ENCODE assay signal across 1 cellular context in the genomic region with DNA sequence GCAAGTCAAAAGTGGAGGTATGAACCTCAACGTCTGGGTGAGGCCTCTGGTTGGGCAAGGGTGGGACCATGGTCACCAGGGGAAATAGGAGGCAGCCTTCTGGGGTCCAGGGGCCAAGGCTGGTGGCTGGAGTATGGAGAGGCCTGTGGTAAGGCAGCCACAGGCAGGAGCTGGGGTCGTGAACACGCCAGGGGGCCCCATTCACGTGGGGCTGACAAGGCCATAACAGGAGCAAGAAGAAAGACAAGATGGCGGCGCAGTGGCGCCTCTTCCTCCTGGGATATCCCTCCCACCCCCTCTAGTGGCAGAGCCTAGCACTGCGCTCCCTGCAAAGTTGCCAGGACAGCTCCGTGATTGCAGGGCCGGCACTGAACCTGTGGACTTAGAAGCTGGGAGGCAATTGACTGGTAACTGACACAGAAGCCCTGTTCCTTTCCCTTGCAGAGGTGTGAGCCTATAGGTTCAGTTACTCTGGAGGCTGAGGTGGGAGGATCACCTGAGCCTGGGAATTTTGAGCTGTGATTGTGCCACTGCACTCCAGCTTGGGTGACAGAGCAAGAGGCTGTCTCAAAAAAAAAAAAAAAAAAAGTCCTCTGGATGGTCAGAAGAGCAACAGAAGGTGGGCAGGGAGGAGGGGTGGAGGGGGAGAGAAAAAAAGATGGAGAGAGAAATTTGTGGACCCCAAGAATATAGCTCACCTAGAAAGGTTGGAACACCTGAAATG.
A peak's percentile ranks its signal among the peaks of the same experiment; 100 is the strongest.
TF ChIP-seq lines count a peak whose summit lies in the region.

No MANE protein-coding gene starts in this region.

TF ChIP-seq in K562, 482 proteins besides CTCF, POLR2A, EP300 and RAD21 (continued from another document and continues in another):
- TF ChIP-seq ETV6 (IDR thresholded peaks at IDR 0.05; ENCODE audit: borderline replicate concordance in 1 of 2, low read depth in 2 of 2, low read length in 1 of 2) (no peak), ETV6 (CRISPR knock-in tag; IDR thresholded peaks at IDR 0.05; ENCODE audit: borderline replicate concordance) (no peak), ZNF165 (CRISPR knock-in tag; IDR thresholded peaks at IDR 0.05; ENCODE audit: borderline replicate concordance) (0 out of 2 replicates have a peak, but pooled peaks have one; percentile 73), ZNF766 (CRISPR knock-in tag; conservative IDR thresholded peaks at IDR 0.05) (peak; percentile 69; the same call in 1 of the 2 replicates), CCAR2 (IDR thresholded peaks at IDR 0.05; ENCODE audit: low read depth, low read length) (no peak), ZNF551 (CRISPR knock-in tag; IDR thresholded peaks at IDR 0.05) (no peak), SRSF3 (IDR thresholded peaks at IDR 0.05; ENCODE audit: insufficient read depth, low read length) (no peak), HDAC8 (tag; IDR thresholded peaks at IDR 0.05) (peak; percentile 86), ETS1 (conservative IDR thresholded peaks at IDR 0.05; ENCODE audit: control insufficient read depth, low read depth, low read length) (no peak), PHF21A (IDR thresholded peaks at IDR 0.05; ENCODE audit: borderline replicate concordance, low read depth) (0 out of 2 replicates have a peak, but pooled peaks have one; percentile 54), ZNF561 (CRISPR knock-in tag; conservative IDR thresholded peaks at IDR 0.05) (no peak), NRF1 (conservative IDR thresholded peaks at IDR 0.05 in 1 of 2, IDR thresholded peaks at IDR 0.05 in 1 of 2) (no peak), SREBF1 (IDR thresholded peaks at IDR 0.05; ENCODE audit: borderline replicate concordance, low read depth, low read length) (no peak), SP1 (CRISPR knock-in tag; IDR thresholded peaks at IDR 0.05) (peak; percentile 21; the same call in 1 of the 2 replicates), ZBTB7A (IDR thresholded peaks at IDR 0.05; ENCODE audit: borderline replicate concordance, control insufficient read depth, low read depth, low read length) (no peak), CCNT2 (IDR thresholded peaks at IDR 0.05; ENCODE audit: borderline replicate concordance, extremely low read depth, insufficient read length, low read depth, low read length) (no peak), NFRKB (IDR thresholded peaks at IDR 0.05; ENCODE audit: low read depth) (peak; percentile 78; the same call in 1 of the 2 replicates), MCM5 (IDR thresholded peaks at IDR 0.05; ENCODE audit: low read depth) (no peak), POLR2H (tag; IDR thresholded peaks at IDR 0.05; ENCODE audit: low read depth) (no peak), ELF1 (tag; IDR thresholded peaks at IDR 0.05) (no peak), FOS (IDR thresholded peaks at IDR 0.05; ENCODE audit: extremely low read depth, insufficient read length) (no peak), SMARCC2 (IDR thresholded peaks at IDR 0.05; ENCODE audit: low read depth) (no peak), ZBED1 (IDR thresholded peaks at IDR 0.05) (no peak), ZNF740 (CRISPR knock-in tag; IDR thresholded peaks at IDR 0.05) (no peak), ZNF740 (tag; IDR thresholded peaks at IDR 0.05) (peak in 1 of 2 experiments; percentile 58; a peak in 1 of 4 replicates), ZNF57 (CRISPR knock-in tag; IDR thresholded peaks at IDR 0.05) (0 out of 2 replicates have a peak, but pooled peaks have one; percentile 63), KLF6 (CRISPR knock-in tag; IDR thresholded peaks at IDR 0.05; ENCODE audit: borderline replicate concordance) (peak; percentile 78; the same call in 1 of the 2 replicates), MEIS2 (IDR thresholded peaks at IDR 0.05; ENCODE audit: partially characterized antibody) (no peak), BMI1 (IDR thresholded peaks at IDR 0.05; ENCODE audit: low read length) (no peak), ASH1L (IDR thresholded peaks at IDR 0.05; ENCODE audit: borderline replicate concordance, low read depth, partially characterized antibody) (no peak), NUFIP1 (IDR thresholded peaks at IDR 0.05; ENCODE audit: partially characterized antibody) (no peak), ZNF134 (CRISPR knock-in tag; conservative IDR thresholded peaks at IDR 0.05) (no peak), NEUROD1 (IDR thresholded peaks at IDR 0.05; ENCODE audit: borderline replicate concordance, low read depth, low read length, partially characterized antibody) (no peak), CHAMP1 (IDR thresholded peaks at IDR 0.05) (peak; percentile 63; the same call in 1 of the 2 replicates), SMARCE1 (IDR thresholded peaks at IDR 0.05) (no peak), PURB (CRISPR knock-in tag; IDR thresholded peaks at IDR 0.05; ENCODE audit: low read depth) (no peak)
- TF ChIP-seq, protein P1, sequence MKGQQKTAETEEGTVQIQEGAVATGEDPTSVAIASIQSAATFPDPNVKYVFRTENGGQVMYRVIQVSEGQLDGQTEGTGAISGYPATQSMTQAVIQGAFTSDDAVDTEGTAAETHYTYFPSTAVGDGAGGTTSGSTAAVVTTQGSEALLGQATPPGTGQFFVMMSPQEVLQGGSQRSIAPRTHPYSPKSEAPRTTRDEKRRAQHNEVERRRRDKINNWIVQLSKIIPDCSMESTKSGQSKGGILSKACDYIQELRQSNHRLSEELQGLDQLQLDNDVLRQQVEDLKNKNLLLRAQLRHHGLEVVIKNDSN (CRISPR knock-in tag; IDR thresholded peaks at IDR 0.05) = no peak
- TF ChIP-seq, protein P2, sequence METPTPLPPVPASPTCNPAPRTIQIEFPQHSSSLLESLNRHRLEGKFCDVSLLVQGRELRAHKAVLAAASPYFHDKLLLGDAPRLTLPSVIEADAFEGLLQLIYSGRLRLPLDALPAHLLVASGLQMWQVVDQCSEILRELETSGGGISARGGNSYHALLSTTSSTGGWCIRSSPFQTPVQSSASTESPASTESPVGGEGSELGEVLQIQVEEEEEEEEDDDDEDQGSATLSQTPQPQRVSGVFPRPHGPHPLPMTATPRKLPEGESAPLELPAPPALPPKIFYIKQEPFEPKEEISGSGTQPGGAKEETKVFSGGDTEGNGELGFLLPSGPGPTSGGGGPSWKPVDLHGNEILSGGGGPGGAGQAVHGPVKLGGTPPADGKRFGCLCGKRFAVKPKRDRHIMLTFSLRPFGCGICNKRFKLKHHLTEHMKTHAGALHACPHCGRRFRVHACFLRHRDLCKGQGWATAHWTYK (CRISPR knock-in tag; IDR thresholded peaks at IDR 0.05) = peak; percentile 92
- TF ChIP-seq, protein P3, sequence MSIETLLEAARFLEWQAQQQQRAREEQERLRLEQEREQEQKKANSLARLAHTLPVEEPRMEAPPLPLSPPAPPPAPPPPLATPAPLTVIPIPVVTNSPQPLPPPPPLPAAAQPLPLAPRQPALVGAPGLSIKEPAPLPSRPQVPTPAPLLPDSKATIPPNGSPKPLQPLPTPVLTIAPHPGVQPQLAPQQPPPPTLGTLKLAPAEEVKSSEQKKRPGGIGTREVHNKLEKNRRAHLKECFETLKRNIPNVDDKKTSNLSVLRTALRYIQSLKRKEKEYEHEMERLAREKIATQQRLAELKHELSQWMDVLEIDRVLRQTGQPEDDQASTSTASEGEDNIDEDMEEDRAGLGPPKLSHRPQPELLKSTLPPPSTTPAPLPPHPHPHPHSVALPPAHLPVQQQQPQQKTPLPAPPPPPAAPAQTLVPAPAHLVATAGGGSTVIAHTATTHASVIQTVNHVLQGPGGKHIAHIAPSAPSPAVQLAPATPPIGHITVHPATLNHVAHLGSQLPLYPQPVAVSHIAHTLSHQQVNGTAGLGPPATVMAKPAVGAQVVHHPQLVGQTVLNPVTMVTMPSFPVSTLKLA (conservative IDR thresholded peaks at IDR 0.05) = no peak
- TF ChIP-seq, protein P4, sequence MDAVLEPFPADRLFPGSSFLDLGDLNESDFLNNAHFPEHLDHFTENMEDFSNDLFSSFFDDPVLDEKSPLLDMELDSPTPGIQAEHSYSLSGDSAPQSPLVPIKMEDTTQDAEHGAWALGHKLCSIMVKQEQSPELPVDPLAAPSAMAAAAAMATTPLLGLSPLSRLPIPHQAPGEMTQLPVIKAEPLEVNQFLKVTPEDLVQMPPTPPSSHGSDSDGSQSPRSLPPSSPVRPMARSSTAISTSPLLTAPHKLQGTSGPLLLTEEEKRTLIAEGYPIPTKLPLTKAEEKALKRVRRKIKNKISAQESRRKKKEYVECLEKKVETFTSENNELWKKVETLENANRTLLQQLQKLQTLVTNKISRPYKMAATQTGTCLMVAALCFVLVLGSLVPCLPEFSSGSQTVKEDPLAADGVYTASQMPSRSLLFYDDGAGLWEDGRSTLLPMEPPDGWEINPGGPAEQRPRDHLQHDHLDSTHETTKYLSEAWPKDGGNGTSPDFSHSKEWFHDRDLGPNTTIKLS (IDR thresholded peaks at IDR 0.05; ENCODE audit: borderline replicate concordance, low read depth) = no peak
